In genomic region chr15:89575146-89575655, GRCh38 we compare ENCODE assay signal across 8 cellular contexts. TPM values are rescaled to one million over a fixed set of nuclear protein-coding genes. Genes with fewer than 3 reads are reported as not detected.
A peak's percentile ranks its signal among the peaks of the same experiment; 100 is the strongest.
DNase-seq lines count a peak whose midpoint lies in the region; ATAC-seq and TF ChIP-seq lines count a peak whose summit lies in the region.

A gene with protein sequence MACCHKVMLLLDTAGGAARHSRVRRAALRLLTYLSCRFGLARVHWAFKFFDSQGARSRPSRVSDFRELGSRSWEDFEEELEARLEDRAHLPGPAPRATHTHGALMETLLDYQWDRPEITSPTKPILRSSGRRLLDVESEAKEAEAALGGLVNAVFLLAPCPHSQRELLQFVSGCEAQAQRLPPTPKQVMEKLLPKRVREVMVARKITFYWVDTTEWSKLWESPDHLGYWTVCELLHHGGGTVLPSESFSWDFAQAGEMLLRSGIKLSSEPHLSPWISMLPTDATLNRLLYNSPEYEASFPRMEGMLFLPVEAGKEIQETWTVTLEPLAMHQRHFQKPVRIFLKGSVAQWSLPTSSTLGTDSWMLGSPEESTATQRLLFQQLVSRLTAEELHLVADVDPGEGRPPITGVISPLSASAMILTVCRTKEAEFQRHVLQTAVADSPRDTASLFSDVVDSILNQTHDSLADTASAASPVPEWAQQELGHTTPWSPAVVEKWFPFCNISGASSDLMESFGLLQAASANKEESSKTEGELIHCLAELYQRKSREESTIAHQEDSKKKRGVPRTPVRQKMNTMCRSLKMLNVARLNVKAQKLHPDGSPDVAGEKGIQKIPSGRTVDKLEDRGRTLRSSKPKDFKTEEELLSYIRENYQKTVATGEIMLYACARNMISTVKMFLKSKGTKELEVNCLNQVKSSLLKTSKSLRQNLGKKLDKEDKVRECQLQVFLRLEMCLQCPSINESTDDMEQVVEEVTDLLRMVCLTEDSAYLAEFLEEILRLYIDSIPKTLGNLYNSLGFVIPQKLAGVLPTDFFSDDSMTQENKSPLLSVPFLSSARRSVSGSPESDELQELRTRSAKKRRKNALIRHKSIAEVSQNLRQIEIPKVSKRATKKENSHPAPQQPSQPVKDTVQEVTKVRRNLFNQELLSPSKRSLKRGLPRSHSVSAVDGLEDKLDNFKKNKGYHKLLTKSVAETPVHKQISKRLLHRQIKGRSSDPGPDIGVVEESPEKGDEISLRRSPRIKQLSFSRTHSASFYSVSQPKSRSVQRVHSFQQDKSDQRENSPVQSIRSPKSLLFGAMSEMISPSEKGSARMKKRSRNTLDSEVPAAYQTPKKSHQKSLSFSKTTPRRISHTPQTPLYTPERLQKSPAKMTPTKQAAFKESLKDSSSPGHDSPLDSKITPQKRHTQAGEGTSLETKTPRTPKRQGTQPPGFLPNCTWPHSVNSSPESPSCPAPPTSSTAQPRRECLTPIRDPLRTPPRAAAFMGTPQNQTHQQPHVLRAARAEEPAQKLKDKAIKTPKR (N-terminal part only) (plus strand): TSS chr15:89575469. CDS start chr15:89575587, 118 bp downstream.

- H3K4me1 Mint-ChIP-seq in activated T-helper 1 cell treated with anti-CD3 and anti-CD28 coated beads, Interleukin-12 subunit alpha, Interleukin-12 subunit beta, Interleukin-2, Interleukin-4 antibody, amounts not matched to agents 30 ng/mL and 10 ng/mL and 1 ng/mL, durations not matched to agents 14 hours and 24 hours and 36 hours (ENCODE audit: low read depth), result peaks cover 30% of the 10 kb centered on the region
- H3K4me1 Mint-ChIP-seq in natural killer cell, result peaks cover 16 to 18% of the 10 kb centered on the region in 2 donors

- peak within 1 kb of the TSS; percentile 94 for H3K4me3 Mint-ChIP-seq in activated T-helper 1 cell treated with anti-CD3 and anti-CD28 coated beads, Interleukin-12 subunit alpha, Interleukin-12 subunit beta, Interleukin-2, Interleukin-4 antibody, amounts not matched to agents 30 ng/mL and 10 ng/mL and 1 ng/mL, durations not matched to agents 14 hours and 24 hours and 36 hours
- peak within 1 kb of the TSS; percentile 82 for H3K4me3 Mint-ChIP-seq in natural killer cell

- ATAC-seq in natural killer cell, result peak; percentile 97 to 99 (median 97)

- no peaks in the 10 kb centered on the region for H3K9me3 Mint-ChIP-seq in activated T-helper 1 cell treated with anti-CD3 and anti-CD28 coated beads, Interleukin-12 subunit alpha, Interleukin-12 subunit beta, Interleukin-2, Interleukin-4 antibody, amounts not matched to agents 30 ng/mL and 10 ng/mL and 1 ng/mL, durations not matched to agents 14 hours and 24 hours and 36 hours
- H3K9me3 Mint-ChIP-seq in natural killer cell, result no peaks in the 10 kb centered on the region

- intact Hi-C loops in activated T-helper 1 cell treated with anti-CD3 and anti-CD28 coated beads, Interleukin-12 subunit alpha, Interleukin-12 subunit beta, Interleukin-2, Interleukin-4 antibody, amounts not matched to agents 30 ng/mL and 10 ng/mL and 1 ng/mL, durations not matched to agents 14 hours and 24 hours and 36 hours (cut with micrococcal nuclease), result loop anchor here (1.0 to 5.0 kb wide), 4 partner anchors 117 to 331 kb away; partner anchors contain the start of genes AP3S2, PEX11A and WDR93
- intact Hi-C loops in natural killer cell (cut with micrococcal nuclease), result no loop called here

- peak within 1 kb of the TSS; percentile 79 for H3K4me3 ChIP-seq in LNCaP clone FGC (ENCODE audit: low read depth, low read length)

- H3K36me3 Mint-ChIP-seq in activated T-helper 1 cell treated with anti-CD3 and anti-CD28 coated beads, Interleukin-12 subunit alpha, Interleukin-12 subunit beta, Interleukin-2, Interleukin-4 antibody, amounts not matched to agents 30 ng/mL and 10 ng/mL and 1 ng/mL, durations not matched to agents 14 hours and 24 hours and 36 hours (ENCODE audit: low read depth), result peaks cover 12% of the 10 kb centered on the region
- no peaks in the 10 kb centered on the region for H3K36me3 Mint-ChIP-seq in natural killer cell

- DNase-seq in EL, result peak; percentile 100
- peak; percentile 100 for DNase-seq in H4 (ENCODE audit: low spot score)
- DNase-seq in LNCaP clone FGC (ENCODE audit: low read depth), result peak; percentile 100
- DNase-seq in RPMI8226, result peak; percentile 100
- peak; percentile 97 for DNase-seq in activated T-helper 1 cell treated with anti-CD3 and anti-CD28 coated beads, Interleukin-12 subunit alpha, Interleukin-12 subunit beta, Interleukin-2, Interleukin-4 antibody, amounts not matched to agents 30 ng/mL and 10 ng/mL and 1 ng/mL, durations not matched to agents 14 hours and 24 hours and 36 hours (ENCODE audit: low spot score)
- DNase-seq in fibroblast of peridontal ligament (ENCODE audit: extremely low read depth), result peak; percentile 100
- DNase-seq in natural killer cell, result peak; percentile 92
- DNase-seq in stimulated activated naive CD4-positive, alpha-beta T cell (lab: John Stamatoyannopoulos, UW), result peak; percentile 81 to 97 (median 94)

- peak within 1 kb of the TSS; percentile 91 for H3K27ac Mint-ChIP-seq in activated T-helper 1 cell treated with anti-CD3 and anti-CD28 coated beads, Interleukin-12 subunit alpha, Interleukin-12 subunit beta, Interleukin-2, Interleukin-4 antibody, amounts not matched to agents 30 ng/mL and 10 ng/mL and 1 ng/mL, durations not matched to agents 14 hours and 24 hours and 36 hours
- peak within 1 kb of the TSS; percentile 62 to 69 for H3K27ac Mint-ChIP-seq in natural killer cell

- peaks cover 16% of the 10 kb centered on the region for H3K27me3 Mint-ChIP-seq in activated T-helper 1 cell treated with anti-CD3 and anti-CD28 coated beads, Interleukin-12 subunit alpha, Interleukin-12 subunit beta, Interleukin-2, Interleukin-4 antibody, amounts not matched to agents 30 ng/mL and 10 ng/mL and 1 ng/mL, durations not matched to agents 14 hours and 24 hours and 36 hours (ENCODE audit: insufficient read depth)
- peaks cover 10 to 16% of the 10 kb centered on the region in 2 donors for H3K27me3 Mint-ChIP-seq in natural killer cell (ENCODE audit: low read depth in 2 of 2)

- TF ChIP-seq CTCF in LNCaP clone FGC (IDR thresholded peaks at IDR 0.05; ENCODE audit: control insufficient read depth, extremely low read depth, insufficient read depth) (no peak), natural killer cell (IDR thresholded peaks at IDR 0.05) (no peak)

RNA-seq across cellular contexts. Expression of the gene that starts here (rescaled TPM):
- 5.1 and 5.3 TPM in 2 replicates for total RNA-seq in H4 (2014; rRNA removed; shearing (Covaris generic))
- 17.6 and 19.2 TPM in 2 replicates for total RNA-seq in activated T-helper 1 cell treated with anti-CD3 and anti-CD28 coated beads, Interleukin-12 subunit alpha, Interleukin-12 subunit beta, Interleukin-2, Interleukin-4 antibody, amounts not matched to agents 30 ng/mL and 10 ng/mL and 1 ng/mL, durations not matched to agents 14 hours and 24 hours and 36 hours
- under 1 TPM; 0.13 to 0.59 (median 0.14) TPM for total RNA-seq in natural killer cell

Comparison
In these comparisons a context has a peak if more than half of its experiments do, and no peak if none do; other contexts are left out.
1. Peak in every context shown above with its lines: DNase-seq, ATAC-seq and H3K4me3 ChIP-seq.
2. Peak in DNase-seq and ATAC-seq in natural killer cell; RNA of the gene not detected or under 1 TPM.